In the genomic region with DNA sequence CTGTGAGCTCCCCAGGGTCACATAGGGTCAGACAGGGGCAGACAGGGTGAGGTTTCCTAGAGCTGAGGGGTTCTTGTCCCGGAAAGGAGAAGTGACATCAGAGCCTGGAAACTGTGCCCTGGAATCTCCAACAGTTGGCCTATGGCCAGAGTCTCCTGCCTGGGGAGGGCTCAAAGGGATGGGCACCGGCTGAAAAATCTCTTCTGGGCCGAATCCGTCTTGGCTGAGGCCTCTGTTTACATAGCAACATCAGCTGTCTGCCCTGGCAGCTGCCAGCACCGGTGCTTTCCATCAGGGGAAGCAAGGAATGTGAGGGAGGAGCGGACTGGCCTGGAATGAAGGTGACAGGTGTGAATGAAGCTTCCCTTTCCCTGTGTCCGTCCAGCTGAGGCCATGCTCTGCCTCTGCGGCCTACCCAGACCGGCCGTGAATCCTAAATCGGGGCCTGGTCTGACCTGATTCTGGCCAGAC, we compare ENCODE assay signal across 10 cellular contexts. TPM values are rescaled to one million over a fixed set of nuclear protein-coding genes. Genes with fewer than 3 reads are reported as not detected.
A peak's percentile ranks its signal among the peaks of the same experiment; 100 is the strongest.
DNase-seq lines count a peak whose midpoint lies in the region; ATAC-seq and TF ChIP-seq lines count a peak whose summit lies in the region.
"Had no signal": no experiment of that assay in that cellular context is flagged by ENCODE, and none has a peak within 500 bp of the region (broad histone marks: within the 10 kb centered on the region; RNA-seq: fewer than 3 reads in every experiment).

No MANE protein-coding gene starts in this region.

- H3K4me1 ChIP-seq in lung (ENCODE audit: control insufficient read depth in 2 of 2, insufficient read depth in 2 of 2, low read length in 2 of 2): peaks cover 13 to 19% of the 10 kb centered on the region in 2 donors

- TF ChIP-seq CTCF in C4-2B (conservative IDR thresholded peaks at IDR 0.05) (no peak), lung (IDR thresholded peaks at IDR 0.05; ENCODE audit: control extremely low read depth, extremely low read depth) (no peak)

- no peaks in the 10 kb centered on the region for H3K27me3 ChIP-seq in lung (ENCODE audit: control insufficient read depth, insufficient read depth)

- no peak for ATAC-seq in lung (ENCODE audit: insufficient read depth, low FRiP score)
- no peak for ATAC-seq in GM21825 (IDR thresholded peaks at IDR 0.05; ENCODE audit: unreplicated experiment)

- H3K4me3 ChIP-seq in lung: no peak overlapping the region

- H3K9me3 ChIP-seq in lung (ENCODE audit: control insufficient read depth in 2 of 2, insufficient read depth in 1 of 2, low read length in 1 of 2): no peaks in the 10 kb centered on the region

- 44 to 69% methylated on average over 11 of the region's 11 CpGs for WGBS in lung, 2 donors

- DNase-seq in NCI-H1105 (lab: John Stamatoyannopoulos, UW): peak; percentile 64
- DNase-seq in cerebellar nuclear complex (lab: John Stamatoyannopoulos, UW): peak; percentile 20 to 47
- DNase-seq in lung (ENCODE audit: low spot score): peak; percentile 38
- DNase-seq in NCI-H1436 treated with DMSO at 0.1 percent for 48 hours (lab: John Stamatoyannopoulos, UW): no peak
- DNase-seq in GDM1 (lab: John Stamatoyannopoulos, UW): no peak
- DNase-seq in stimulated activated naive CD4-positive, alpha-beta T cell (lab: John Stamatoyannopoulos, UW): no peak
- DNase-seq: MM.1S had no signal

- H3K27ac ChIP-seq in C4-2B (peak overlapping the region; percentile 69), lung (ENCODE audit: low read depth in 1 of 2, low read length in 1 of 2) (peak overlapping the region in 1 of 2 donors; percentile 62)

- H3K36me3 ChIP-seq in lung (ENCODE audit: control insufficient read depth in 2 of 2, insufficient read depth in 2 of 2, low read length in 2 of 2): no peaks in the 10 kb centered on the region

RNA-seq across cellular contexts. Expression of gene VASH2, which starts 30.7 kb away (rescaled TPM):
- 10 to 100 TPM in 1 of 2 donors, 1 to 10 TPM in 1; 1.7 to 11.0 TPM for total RNA-seq in lung
- polyA plus RNA-seq in lung: under 1 TPM; 0.26 to 0.49 TPM
- polyA plus RNA-seq: CD14-positive monocyte had no signal

RNA-seq across cellular contexts. Expression of gene ANGEL2, which starts 34.6 kb away (rescaled TPM):
- total RNA-seq in lung: 10 to 100 TPM; 35.4 to 53.7 TPM
- polyA plus RNA-seq in lung: 10 to 100 TPM; 13.7 to 22.5 TPM

Comparison
In these comparisons a context has a peak if more than half of its experiments do, and no peak if none do; other contexts are left out.
1. DNase-seq: peak in NCI-H1105 (single experiment), cerebellar nuclear complex (2 of 2) and lung (single experiment); none in NCI-H1436 treated with DMSO at 0.1 percent for 48 hours (single experiment), GDM1 (single experiment) and stimulated activated naive CD4-positive, alpha-beta T cell (0 of 6).